ENCODE assay signal across 8 cellular contexts in the genomic region with DNA sequence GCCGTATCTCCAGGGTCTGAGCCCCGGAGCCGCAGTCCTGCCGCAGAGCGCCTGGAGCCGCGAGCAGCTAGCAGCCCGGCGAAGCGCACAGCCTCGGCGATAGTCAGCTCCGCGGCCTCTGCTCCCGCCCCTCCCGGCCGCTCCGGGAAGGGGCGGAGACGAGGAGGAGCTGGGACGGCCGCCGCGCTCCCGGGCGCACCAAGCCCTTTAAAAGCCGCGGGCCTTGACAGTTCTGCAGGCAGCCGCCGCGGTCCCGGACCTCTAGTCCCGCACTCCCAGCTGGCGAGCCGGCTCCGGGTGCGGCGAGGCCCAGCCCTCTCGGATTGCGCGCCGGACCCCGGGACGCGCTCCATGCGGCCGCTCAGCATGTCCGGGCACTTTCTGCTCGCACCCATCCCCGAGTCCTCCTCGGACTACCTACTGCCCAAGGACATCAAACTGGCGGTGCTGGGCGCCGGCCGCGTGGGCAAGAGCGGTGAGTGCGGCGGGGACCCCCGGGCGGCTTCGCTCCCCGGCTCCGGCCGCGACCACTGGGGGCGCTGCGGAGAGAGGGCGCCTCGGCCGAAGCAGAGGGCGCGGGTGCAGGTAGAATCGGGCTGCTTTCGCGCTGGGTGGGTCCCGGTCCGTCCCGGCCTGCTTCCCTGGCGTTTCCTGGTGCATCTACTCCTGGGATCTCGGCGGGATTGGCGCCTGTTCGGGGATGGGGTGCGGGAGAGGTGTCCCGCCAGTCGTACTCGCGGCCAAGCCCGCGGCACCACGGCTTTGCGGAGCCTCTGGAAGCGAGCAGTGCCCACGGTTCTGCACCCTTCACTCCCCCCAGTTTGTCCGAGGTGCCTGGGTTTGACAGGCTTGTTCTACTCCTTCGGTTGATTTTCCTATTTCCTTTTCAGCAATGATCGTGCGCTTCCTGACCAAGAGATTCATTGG. TPM values are rescaled to one million over a fixed set of nuclear protein-coding genes. Genes with fewer than 3 reads are reported as not detected.
DNase-seq lines count a peak whose midpoint lies in the region; ATAC-seq and TF ChIP-seq lines count a peak whose summit lies in the region.

TSS of gene RASL11A (plus strand) at position 237 of the 927 bp plus-strand sequence. CDS start at position 352, 115 bp downstream.

- H3K9me3 Mint-ChIP-seq in GM23338, result no peaks in the 10 kb centered on the region; the same call in 2 of the 3 replicates
- no peaks in the 10 kb centered on the region for H3K9me3 Mint-ChIP-seq in T-cell

- peak within 1 kb of the TSS; percentile 100 for H2AFZ ChIP-seq in GM23338

- peaks cover 13% of the 10 kb centered on the region; the same call in 1 of the 2 replicates for H3F3A ChIP-seq in GM23338 (replicated peaks; ENCODE audit: low read depth)

- no peaks in the 10 kb centered on the region for H3K79me2 ChIP-seq in GM23338 (replicated peaks; ENCODE audit: insufficient read depth)

- peaks cover 17% of the 10 kb centered on the region for H3K4me1 Mint-ChIP-seq in GM23338
- peaks cover 20 to 24% (median 23%) of the 10 kb centered on the region in 3 donors for H3K4me1 Mint-ChIP-seq in T-cell

- no peak within 1 kb of the TSS for H3K27ac ChIP-seq in GM23338 (ENCODE audit: low read depth)
- H3K27ac ChIP-seq in left ventricle myocardium inferior (replicated peaks), result peak within 1 kb of the TSS; percentile 93
- peak within 1 kb of the TSS; percentile 78 to 84 for H3K27ac ChIP-seq in prostate gland

- H3K27me3 Mint-ChIP-seq in GM23338 (ENCODE audit: insufficient read depth, low read depth, poor library complexity) (peaks cover 22% of the 10 kb centered on the region), T-cell (peaks cover 4 to 13% of the 10 kb centered on the region in 2 donors)

- H3K4me1 ChIP-seq in GM23338 (ENCODE audit: insufficient read depth), result no peaks in the 10 kb centered on the region; the same call in none of the 2 replicates
- peaks cover 51% of the 10 kb centered on the region for H3K4me1 ChIP-seq in left ventricle myocardium inferior
- peaks cover 2% of the 10 kb centered on the region for H3K4me1 ChIP-seq in prostate gland (replicated peaks)

- DNase-seq in GM10248 (ENCODE audit: extremely low spot score), result peak; percentile 87
- peak; percentile 95 for DNase-seq in GM23338 (ENCODE audit: low spot score)
- DNase-seq in LNCaP clone FGC (ENCODE audit: low read depth), result peak; percentile 39
- DNase-seq in T-cell, result peak; percentile 17 to 79 (median 60)
- peak in 54 of 56 donors; percentile 19 to 87 (median 72) for DNase-seq in amygdala (lab: John Stamatoyannopoulos, UW)
- peak; percentile 88 for DNase-seq in left ventricle myocardium inferior
- DNase-seq in prostate gland (ENCODE audit: low spot score), result peak; percentile 77
- DNase-seq in ureter (ENCODE audit: low spot score), result peak; percentile 89

- H3K4me3 Mint-ChIP-seq in GM23338 (peak within 1 kb of the TSS; percentile 90), T-cell (peak within 1 kb of the TSS; percentile 80 to 95 (median 89))

- H3K27ac Mint-ChIP-seq in GM23338, result peak within 1 kb of the TSS; percentile 64; the same call in 1 of the 2 replicates
- peak within 1 kb of the TSS; percentile 39 to 77 for H3K27ac Mint-ChIP-seq in T-cell

- peak within 1 kb of the TSS; percentile 89 for H3K4me2 ChIP-seq in GM23338

- no peaks in the 10 kb centered on the region for H4K20me1 ChIP-seq in GM23338 (replicated peaks; ENCODE audit: insufficient read depth)

- H3K36me3 Mint-ChIP-seq in GM23338 (ENCODE audit: low read depth), result no peaks in the 10 kb centered on the region
- H3K36me3 Mint-ChIP-seq in T-cell, result no peaks in the 10 kb centered on the region

- peaks cover 29% of the 10 kb centered on the region for H3K27me3 ChIP-seq in GM23338 (ENCODE audit: insufficient read depth)
- no peaks in the 10 kb centered on the region for H3K27me3 ChIP-seq in left ventricle myocardium inferior (ENCODE audit: low read depth)
- no peaks in the 10 kb centered on the region for H3K27me3 ChIP-seq in prostate gland (replicated peaks; ENCODE audit: insufficient read depth)

- CTCF ChIA-PET in GM10248 (lab: Yijun Ruan, JAX) (interaction anchor here (0.7 to 4.0 kb wide), 35 partner anchors 8 to 324 kb away, joined by 3 to 24 read pairs (median 3); partner anchors contain the start of gene GTF3A), T-cell (lab: Charles Lee) (interaction anchor here (0.5 to 2.0 kb wide), 11 partner anchors 14 to 295 kb away, joined by 3 to 5 read pairs (median 3); no protein-coding TSS in a partner anchor)

- peak; percentile 89 for ATAC-seq in GM23338
- ATAC-seq in T-cell (replicated peaks in 1 of 4), result peak; percentile 89 to 94 (median 94)

- no peaks in the 10 kb centered on the region for H3K36me3 ChIP-seq in GM23338 (ENCODE audit: insufficient read depth)
- H3K36me3 ChIP-seq in left ventricle myocardium inferior, result peaks cover 4% of the 10 kb centered on the region
- no peaks in the 10 kb centered on the region for H3K36me3 ChIP-seq in prostate gland

- intact Hi-C loops in left ventricle myocardium inferior (cut with micrococcal nuclease), result no loop called here
- intact Hi-C loops in prostate gland (cut with DNase I), result loop anchor here (2.0 to 5.0 kb wide), 5 partner anchors 20 to 351 kb away; partner anchors contain the start of genes LNX2, POLR1D, RPL21 and USP12

- WGBS in prostate gland, result under 1% methylated on average over 67 of the region's 99 CpGs

- POLR2A ChIA-PET in GM10248 (lab: Yijun Ruan, JAX), result no interaction called here
- POLR2A ChIA-PET in T-cell (lab: Charles Lee), result interaction anchor here in 1 of 2 donors (1.1 kb wide), 1 partner anchor 20 kb away, joined by 3 read pairs; the partner anchor contains the start of gene RPL21

- no peaks in the 10 kb centered on the region for H3K9me3 ChIP-seq in left ventricle myocardium inferior (replicated peaks)
- no peaks in the 10 kb centered on the region for H3K9me3 ChIP-seq in prostate gland

- H3K9me2 ChIP-seq in GM23338 (ENCODE audit: insufficient read depth), result no peaks in the 10 kb centered on the region

- TF ChIP-seq CTCF in GM10248 (IDR thresholded peaks at IDR 0.05; ENCODE audit: control extremely low read depth, extremely low read depth, low read depth, missing control alignments), result peak; percentile 77
- peak; percentile 77 to 79 for TF ChIP-seq CTCF in GM23338 (conservative IDR thresholded peaks at IDR 0.05; ENCODE audit: low read depth in 2 of 2)
- peak; percentile 73 for TF ChIP-seq CTCF in LNCaP clone FGC (IDR thresholded peaks at IDR 0.05; ENCODE audit: control insufficient read depth, extremely low read depth, insufficient read depth)
- peak; percentile 97 for TF ChIP-seq CTCF in left ventricle myocardium inferior (IDR thresholded peaks at IDR 0.05; ENCODE audit: borderline replicate concordance)
- TF ChIP-seq CTCF in prostate gland (IDR thresholded peaks at IDR 0.05), result peak; percentile 75 to 92 (median 78)

- H3K4me3 ChIP-seq in GM23338 (peak within 1 kb of the TSS; percentile 86), LNCaP clone FGC (ENCODE audit: low read depth, low read length) (peak within 1 kb of the TSS; percentile 61), left ventricle myocardium inferior (peak within 1 kb of the TSS; percentile 81), prostate gland (peak within 1 kb of the TSS; percentile 50 to 63)

- TF ChIP-seq POLR2A in prostate gland (IDR thresholded peaks at IDR 0.05), result peak; percentile 81

TF ChIP-seq in GM23338, 12 proteins besides CTCF, POLR2A, EP300 and RAD21 (continues in another document):
- TF ChIP-seq ZNF331 (CRISPR knock-in tag; IDR thresholded peaks at IDR 0.05; ENCODE audit: low read depth), result no peak

RNA-seq across cellular contexts. Expression of gene RASL11A, which starts in this region (rescaled TPM):
- 3.3 and 3.8 TPM in 2 replicates for total RNA-seq in GM23338 (2014; rRNA removed; shearing (Covaris generic))
- polyA plus RNA-seq in GM23338 (2016; fragmentation: Nextera tagmentation; extraction: Ambion mirVana), result 1.9 TPM in 2 replicates
- 1 to 10 TPM in 4 of 5 donors, under 1 TPM in 1; 0.96 to 5.4 (median 2.1) TPM for total RNA-seq in T-cell
- total RNA-seq in left ventricle myocardium inferior, result 5.3 TPM
- total RNA-seq in prostate gland, result 10 to 100 TPM; 26.5 to 31.5 TPM
- total RNA-seq in ureter, result 33.2 TPM

Comparison
In these comparisons a context has a peak if more than half of its experiments do, and no peak if none do; other contexts are left out.
1. DNase-seq: peak in every context shown above with its lines; median percentile 95 in GM23338; 89 in ureter; 88 in left ventricle myocardium inferior; 87 in GM10248; 77 in prostate gland; 72 in amygdala; 60 in T-cell; 39 in LNCaP clone FGC.